ENCODE assay signal across 8 cellular contexts in the genomic region with DNA sequence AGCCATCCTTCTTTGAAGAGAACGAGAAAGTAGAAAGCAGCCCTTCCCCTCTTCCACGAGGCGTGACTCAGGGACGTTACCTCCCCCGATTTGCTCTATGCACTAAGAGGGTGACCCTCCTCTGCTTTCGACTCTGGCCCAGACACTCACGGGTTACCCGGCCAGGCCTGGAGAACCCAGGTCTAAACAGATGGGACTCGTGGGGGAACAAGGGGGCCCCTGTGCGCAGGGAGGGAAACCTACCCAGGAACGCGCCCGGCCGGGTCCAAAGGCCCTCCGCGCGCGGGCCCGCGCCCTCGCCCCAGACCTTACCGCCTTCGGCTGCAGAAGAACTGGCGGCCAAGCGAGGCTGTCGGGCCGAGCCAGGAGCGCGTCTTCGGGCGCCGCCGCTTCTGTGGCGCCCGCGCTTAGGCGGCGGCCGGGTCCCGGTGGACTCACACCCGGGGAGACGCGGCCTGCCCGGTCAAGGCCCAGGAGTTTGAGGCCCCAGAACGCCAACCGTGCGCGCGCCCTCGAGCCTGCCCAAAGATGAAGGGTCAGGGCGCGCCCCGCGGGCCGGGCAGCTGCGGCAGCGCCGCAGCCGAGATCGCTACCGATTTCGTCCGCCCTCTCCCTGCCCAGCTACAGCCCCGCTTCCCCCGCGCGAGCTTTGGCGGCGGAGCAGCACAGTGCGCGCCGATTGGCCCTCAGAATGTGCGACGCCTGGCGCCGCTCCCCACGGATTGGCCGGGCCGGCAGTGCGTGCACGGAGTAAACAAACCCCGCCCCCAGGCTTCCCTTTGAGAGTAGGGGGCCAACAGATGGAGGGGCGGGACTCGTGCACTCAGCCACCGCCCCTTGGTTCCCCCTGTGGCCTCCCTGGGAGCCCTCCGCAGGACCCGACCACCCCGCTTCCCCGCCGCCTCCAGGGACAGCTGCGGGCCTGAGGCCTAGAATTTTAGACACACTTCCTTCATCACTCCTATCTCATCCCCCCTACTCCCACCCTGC. TPM values are rescaled to one million over a fixed set of nuclear protein-coding genes. Genes with fewer than 3 reads are reported as not detected.
DNase-seq lines count a peak whose midpoint lies in the region; ATAC-seq and FAIRE-seq lines count a peak whose summit lies in the region.

Gene TFDP2 (minus strand): TSS at position 674 of the 990 bp plus-strand sequence. CDS start 47,795 bp downstream, outside the sequence.

- intact Hi-C loops in left ventricle myocardium superior (cut with micrococcal nuclease), result no loop called here

- ATAC-seq in GM18499 (IDR thresholded peaks at IDR 0.05; ENCODE audit: insufficient read depth, unreplicated experiment) (peak; percentile 92), HG02884 (IDR thresholded peaks at IDR 0.05; ENCODE audit: unreplicated experiment) (peak; percentile 99), left ventricle myocardium superior (peak; percentile 100)

- peak within 1 kb of the TSS; percentile 59 for H3K27ac ChIP-seq in angular gyrus (ENCODE audit: low read depth, low read length)

- no peak for FAIRE-seq in urothelium cell line (lab: Jason Lieb, UNC)

- peak; percentile 90 for DNase-seq in NCI-H146 treated with DMSO at 0.1 percent for 48 hours (lab: John Stamatoyannopoulos, UW; ENCODE audit: unreplicated experiment)
- DNase-seq in T-helper 2 cell, result peak; percentile 63 to 93 (median 73)
- DNase-seq in left ventricle myocardium superior, result peak; percentile 95
- DNase-seq in pulmonary artery endothelial cell (ENCODE audit: low read depth, low spot score), result peak; percentile 60
- peak; percentile 88 for DNase-seq in urothelium cell line (ENCODE audit: low spot score)

RNA-seq across cellular contexts. Expression of gene TFDP2, which starts in this region (rescaled TPM):
- 62.4 TPM for total RNA-seq in left ventricle myocardium superior
- 17.0 and 20.8 TPM in 2 replicates for total RNA-seq in pulmonary artery endothelial cell

Comparison
In these comparisons a context has a peak if more than half of its experiments do, and no peak if none do; other contexts are left out.
1. Peak in every context shown above with its lines: DNase-seq, ATAC-seq and H3K27ac ChIP-seq.